In the genomic region with DNA sequence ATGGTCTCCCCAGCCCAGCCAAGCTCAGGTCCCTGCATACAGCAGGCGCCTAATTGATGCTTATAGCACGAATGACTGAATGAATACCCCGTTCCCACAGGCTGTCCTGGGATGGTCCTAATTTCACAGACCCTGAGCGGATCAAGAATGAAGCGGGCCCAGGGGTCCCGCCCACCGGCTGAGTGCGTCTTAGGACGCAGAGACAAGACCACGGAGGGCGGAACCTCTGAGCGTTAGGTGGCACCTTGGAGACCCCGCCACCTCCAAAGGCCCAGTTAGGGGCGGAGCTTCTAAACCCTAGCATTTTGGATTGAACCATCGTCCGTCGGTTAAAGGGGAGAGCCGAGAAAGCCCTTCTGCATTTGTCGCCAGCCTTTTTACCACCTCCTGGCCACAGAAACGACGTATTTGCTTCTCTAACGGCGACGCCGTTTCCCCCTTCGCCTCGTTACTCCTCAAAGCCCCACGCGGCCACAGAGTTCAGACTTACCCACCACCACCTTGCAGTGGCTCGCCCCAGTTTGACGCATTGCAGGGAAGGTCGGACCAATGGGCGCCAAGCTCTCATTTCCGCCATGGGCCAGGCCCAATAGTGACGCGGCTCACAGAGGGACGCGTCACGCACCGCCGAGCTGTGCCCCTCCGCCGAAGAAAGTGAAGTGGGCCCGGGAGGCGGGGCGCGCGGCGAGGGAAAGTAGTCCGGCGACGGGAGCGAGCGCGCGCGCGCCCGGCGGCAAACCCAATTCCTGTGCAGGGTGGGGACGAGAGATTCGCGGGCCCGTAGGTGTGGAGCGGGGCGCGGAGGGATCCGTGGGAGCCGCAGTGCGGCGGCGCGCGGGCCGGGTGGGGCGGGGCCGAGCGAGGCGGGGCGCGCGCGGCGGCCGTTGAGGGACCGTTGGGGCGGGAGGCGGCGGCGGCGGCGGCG, we compare ENCODE assay signal across 1 cellular context.
A peak's percentile ranks its signal among the peaks of the same experiment; 100 is the strongest.
TF ChIP-seq lines count a peak whose summit lies in the region.

No MANE protein-coding gene starts in this region.

TF ChIP-seq in K562, 482 proteins besides CTCF, POLR2A, EP300 and RAD21 (continued from another document and continues in another):
- TF ChIP-seq, protein P1, sequence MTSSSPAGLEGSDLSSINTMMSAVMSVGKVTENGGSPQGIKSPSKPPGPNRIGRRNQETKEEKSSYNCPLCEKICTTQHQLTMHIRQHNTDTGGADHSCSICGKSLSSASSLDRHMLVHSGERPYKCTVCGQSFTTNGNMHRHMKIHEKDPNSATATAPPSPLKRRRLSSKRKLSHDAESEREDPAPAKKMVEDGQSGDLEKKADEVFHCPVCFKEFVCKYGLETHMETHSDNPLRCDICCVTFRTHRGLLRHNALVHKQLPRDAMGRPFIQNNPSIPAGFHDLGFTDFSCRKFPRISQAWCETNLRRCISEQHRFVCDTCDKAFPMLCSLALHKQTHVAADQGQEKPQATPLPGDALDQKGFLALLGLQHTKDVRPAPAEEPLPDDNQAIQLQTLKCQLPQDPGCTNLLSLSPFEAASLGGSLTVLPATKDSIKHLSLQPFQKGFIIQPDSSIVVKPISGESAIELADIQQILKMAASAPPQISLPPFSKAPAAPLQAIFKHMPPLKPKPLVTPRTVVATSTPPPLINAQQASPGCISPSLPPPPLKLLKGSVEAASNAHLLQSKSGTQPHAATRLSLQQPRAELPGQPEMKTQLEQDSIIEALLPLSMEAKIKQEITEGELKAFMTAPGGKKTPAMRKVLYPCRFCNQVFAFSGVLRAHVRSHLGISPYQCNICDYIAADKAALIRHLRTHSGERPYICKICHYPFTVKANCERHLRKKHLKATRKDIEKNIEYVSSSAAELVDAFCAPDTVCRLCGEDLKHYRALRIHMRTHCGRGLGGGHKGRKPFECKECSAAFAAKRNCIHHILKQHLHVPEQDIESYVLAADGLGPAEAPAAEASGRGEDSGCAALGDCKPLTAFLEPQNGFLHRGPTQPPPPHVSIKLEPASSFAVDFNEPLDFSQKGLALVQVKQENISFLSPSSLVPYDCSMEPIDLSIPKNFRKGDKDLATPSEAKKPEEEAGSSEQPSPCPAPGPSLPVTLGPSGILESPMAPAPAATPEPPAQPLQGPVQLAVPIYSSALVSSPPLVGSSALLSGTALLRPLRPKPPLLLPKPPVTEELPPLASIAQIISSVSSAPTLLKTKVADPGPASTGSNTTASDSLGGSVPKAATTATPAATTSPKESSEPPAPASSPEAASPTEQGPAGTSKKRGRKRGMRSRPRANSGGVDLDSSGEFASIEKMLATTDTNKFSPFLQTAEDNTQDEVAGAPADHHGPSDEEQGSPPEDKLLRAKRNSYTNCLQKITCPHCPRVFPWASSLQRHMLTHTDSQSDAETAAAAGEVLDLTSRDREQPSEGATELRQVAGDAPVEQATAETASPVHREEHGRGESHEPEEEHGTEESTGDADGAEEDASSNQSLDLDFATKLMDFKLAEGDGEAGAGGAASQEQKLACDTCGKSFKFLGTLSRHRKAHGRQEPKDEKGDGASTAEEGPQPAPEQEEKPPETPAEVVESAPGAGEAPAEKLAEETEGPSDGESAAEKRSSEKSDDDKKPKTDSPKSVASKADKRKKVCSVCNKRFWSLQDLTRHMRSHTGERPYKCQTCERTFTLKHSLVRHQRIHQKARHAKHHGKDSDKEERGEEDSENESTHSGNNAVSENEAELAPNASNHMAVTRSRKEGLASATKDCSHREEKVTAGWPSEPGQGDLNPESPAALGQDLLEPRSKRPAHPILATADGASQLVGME (CRISPR knock-in tag; IDR thresholded peaks at IDR 0.05), result no peak
- TF ChIP-seq DMBX1 (CRISPR knock-in tag; IDR thresholded peaks at IDR 0.05; ENCODE audit: borderline replicate concordance) (peak; percentile 97), ZNF133 (CRISPR knock-in tag; IDR thresholded peaks at IDR 0.05) (no peak), POLR2AphosphoS5 (IDR thresholded peaks at IDR 0.05; ENCODE audit: control insufficient read depth, insufficient read depth, low read depth, low read length) (no peak; the same call in 1 of the 2 replicates), THRAP3 (IDR thresholded peaks at IDR 0.05; ENCODE audit: borderline replicate concordance) (no peak), ZNF212 (CRISPR knock-in tag; IDR thresholded peaks at IDR 0.05) (no peak), SMARCE1 (IDR thresholded peaks at IDR 0.05) (0 out of 2 replicates have a peak, but pooled peaks have one; percentile 22), ERF (CRISPR knock-in tag; IDR thresholded peaks at IDR 0.05) (peak; percentile 90), ZNF707 (CRISPR knock-in tag; conservative IDR thresholded peaks at IDR 0.05) (peak; percentile 72; the same call in 1 of the 2 replicates), CBX5 (IDR thresholded peaks at IDR 0.05; ENCODE audit: borderline replicate concordance, low read depth) (no peak), ZNF277 (CRISPR knock-in tag; IDR thresholded peaks at IDR 0.05; ENCODE audit: borderline replicate concordance) (no peak), ZNF75A (CRISPR knock-in tag; IDR thresholded peaks at IDR 0.05) (no peak), GABPA (tag; conservative IDR thresholded peaks at IDR 0.05; ENCODE audit: low read depth) (peak; percentile 71), NFIC (IDR thresholded peaks at IDR 0.05) (peak; percentile 79), TAF15 (IDR thresholded peaks at IDR 0.05; ENCODE audit: low read depth, low read length) (no peak), HMGN3 (IDR thresholded peaks at IDR 0.05; ENCODE audit: borderline replicate concordance, extremely low read depth, insufficient read length, low read depth, low read length) (peak; percentile 90), RFX1 (IDR thresholded peaks at IDR 0.05) (no peak; the same call in 1 of the 2 replicates), CCNT2 (IDR thresholded peaks at IDR 0.05; ENCODE audit: borderline replicate concordance, extremely low read depth, insufficient read length, low read depth, low read length) (peak; percentile 84), ZNF140 (CRISPR knock-in tag; IDR thresholded peaks at IDR 0.05) (peak; percentile 70; the same call in 1 of the 2 replicates), TFAM (CRISPR knock-in tag; conservative IDR thresholded peaks at IDR 0.05) (no peak), CTBP1 (IDR thresholded peaks at IDR 0.05; ENCODE audit: borderline replicate concordance) (peak; percentile 98), SP2 (IDR thresholded peaks at IDR 0.05; ENCODE audit: extremely low read depth, low read depth, low read length, poor library complexity, severe bottlenecking) (no peak), MTA1 (IDR thresholded peaks at IDR 0.05; ENCODE audit: borderline replicate concordance) (no peak; the same call in 1 of the 2 replicates), ZFP36 (IDR thresholded peaks at IDR 0.05; ENCODE audit: low read depth, low read length, partially characterized antibody) (peak; percentile 77), E2F4 (CRISPR knock-in tag; IDR thresholded peaks at IDR 0.05; ENCODE audit: low read depth) (peak; percentile 66; the same call in 1 of the 2 replicates), MEF2D (tag; conservative IDR thresholded peaks at IDR 0.05; ENCODE audit: low read depth) (peak; percentile 71), WHSC1 (IDR thresholded peaks at IDR 0.05; ENCODE audit: low read length) (no peak), HIVEP1 (CRISPR knock-in tag; IDR thresholded peaks at IDR 0.05) (no peak), RBM34 (IDR thresholded peaks at IDR 0.05; ENCODE audit: borderline replicate concordance, insufficient read depth, low read length) (no peak), CBFA2T3 (IDR thresholded peaks at IDR 0.05) (no peak), TAF9B (IDR thresholded peaks at IDR 0.05; ENCODE audit: partially characterized antibody) (peak; percentile 83), EWSR1 (IDR thresholded peaks at IDR 0.05; ENCODE audit: borderline replicate concordance, low read depth, partially characterized antibody) (no peak), LARP7 (IDR thresholded peaks at IDR 0.05) (no peak)
- TF ChIP-seq, protein P2, sequence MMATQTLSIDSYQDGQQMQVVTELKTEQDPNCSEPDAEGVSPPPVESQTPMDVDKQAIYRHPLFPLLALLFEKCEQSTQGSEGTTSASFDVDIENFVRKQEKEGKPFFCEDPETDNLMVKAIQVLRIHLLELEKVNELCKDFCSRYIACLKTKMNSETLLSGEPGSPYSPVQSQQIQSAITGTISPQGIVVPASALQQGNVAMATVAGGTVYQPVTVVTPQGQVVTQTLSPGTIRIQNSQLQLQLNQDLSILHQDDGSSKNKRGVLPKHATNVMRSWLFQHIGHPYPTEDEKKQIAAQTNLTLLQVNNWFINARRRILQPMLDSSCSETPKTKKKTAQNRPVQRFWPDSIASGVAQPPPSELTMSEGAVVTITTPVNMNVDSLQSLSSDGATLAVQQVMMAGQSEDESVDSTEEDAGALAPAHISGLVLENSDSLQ (IDR thresholded peaks at IDR 0.05), result peak; percentile 43; the same call in 1 of the 2 replicates
- TF ChIP-seq, protein P3, sequence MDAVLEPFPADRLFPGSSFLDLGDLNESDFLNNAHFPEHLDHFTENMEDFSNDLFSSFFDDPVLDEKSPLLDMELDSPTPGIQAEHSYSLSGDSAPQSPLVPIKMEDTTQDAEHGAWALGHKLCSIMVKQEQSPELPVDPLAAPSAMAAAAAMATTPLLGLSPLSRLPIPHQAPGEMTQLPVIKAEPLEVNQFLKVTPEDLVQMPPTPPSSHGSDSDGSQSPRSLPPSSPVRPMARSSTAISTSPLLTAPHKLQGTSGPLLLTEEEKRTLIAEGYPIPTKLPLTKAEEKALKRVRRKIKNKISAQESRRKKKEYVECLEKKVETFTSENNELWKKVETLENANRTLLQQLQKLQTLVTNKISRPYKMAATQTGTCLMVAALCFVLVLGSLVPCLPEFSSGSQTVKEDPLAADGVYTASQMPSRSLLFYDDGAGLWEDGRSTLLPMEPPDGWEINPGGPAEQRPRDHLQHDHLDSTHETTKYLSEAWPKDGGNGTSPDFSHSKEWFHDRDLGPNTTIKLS (IDR thresholded peaks at IDR 0.05; ENCODE audit: borderline replicate concordance, low read depth), result no peak; the same call in none of the 2 replicates
- TF ChIP-seq, protein P4, sequence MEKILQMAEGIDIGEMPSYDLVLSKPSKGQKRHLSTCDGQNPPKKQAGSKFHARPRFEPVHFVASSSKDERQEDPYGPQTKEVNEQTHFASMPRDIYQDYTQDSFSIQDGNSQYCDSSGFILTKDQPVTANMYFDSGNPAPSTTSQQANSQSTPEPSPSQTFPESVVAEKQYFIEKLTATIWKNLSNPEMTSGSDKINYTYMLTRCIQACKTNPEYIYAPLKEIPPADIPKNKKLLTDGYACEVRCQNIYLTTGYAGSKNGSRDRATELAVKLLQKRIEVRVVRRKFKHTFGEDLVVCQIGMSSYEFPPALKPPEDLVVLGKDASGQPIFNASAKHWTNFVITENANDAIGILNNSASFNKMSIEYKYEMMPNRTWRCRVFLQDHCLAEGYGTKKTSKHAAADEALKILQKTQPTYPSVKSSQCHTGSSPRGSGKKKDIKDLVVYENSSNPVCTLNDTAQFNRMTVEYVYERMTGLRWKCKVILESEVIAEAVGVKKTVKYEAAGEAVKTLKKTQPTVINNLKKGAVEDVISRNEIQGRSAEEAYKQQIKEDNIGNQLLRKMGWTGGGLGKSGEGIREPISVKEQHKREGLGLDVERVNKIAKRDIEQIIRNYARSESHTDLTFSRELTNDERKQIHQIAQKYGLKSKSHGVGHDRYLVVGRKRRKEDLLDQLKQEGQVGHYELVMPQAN (IDR thresholded peaks at IDR 0.05; ENCODE audit: borderline replicate concordance), result peak; percentile 50; the same call in 1 of the 2 replicates
- TF ChIP-seq, protein P5, sequence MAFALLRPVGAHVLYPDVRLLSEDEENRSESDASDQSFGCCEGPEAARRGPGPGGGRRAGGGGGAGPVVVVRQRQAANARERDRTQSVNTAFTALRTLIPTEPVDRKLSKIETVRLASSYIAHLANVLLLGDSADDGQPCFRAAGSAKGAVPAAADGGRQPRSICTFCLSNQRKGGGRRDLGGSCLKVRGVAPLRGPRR (CRISPR knock-in tag; IDR thresholded peaks at IDR 0.05), result peak; percentile 81; the same call in 1 of the 2 replicates
- TF ChIP-seq, protein P6, sequence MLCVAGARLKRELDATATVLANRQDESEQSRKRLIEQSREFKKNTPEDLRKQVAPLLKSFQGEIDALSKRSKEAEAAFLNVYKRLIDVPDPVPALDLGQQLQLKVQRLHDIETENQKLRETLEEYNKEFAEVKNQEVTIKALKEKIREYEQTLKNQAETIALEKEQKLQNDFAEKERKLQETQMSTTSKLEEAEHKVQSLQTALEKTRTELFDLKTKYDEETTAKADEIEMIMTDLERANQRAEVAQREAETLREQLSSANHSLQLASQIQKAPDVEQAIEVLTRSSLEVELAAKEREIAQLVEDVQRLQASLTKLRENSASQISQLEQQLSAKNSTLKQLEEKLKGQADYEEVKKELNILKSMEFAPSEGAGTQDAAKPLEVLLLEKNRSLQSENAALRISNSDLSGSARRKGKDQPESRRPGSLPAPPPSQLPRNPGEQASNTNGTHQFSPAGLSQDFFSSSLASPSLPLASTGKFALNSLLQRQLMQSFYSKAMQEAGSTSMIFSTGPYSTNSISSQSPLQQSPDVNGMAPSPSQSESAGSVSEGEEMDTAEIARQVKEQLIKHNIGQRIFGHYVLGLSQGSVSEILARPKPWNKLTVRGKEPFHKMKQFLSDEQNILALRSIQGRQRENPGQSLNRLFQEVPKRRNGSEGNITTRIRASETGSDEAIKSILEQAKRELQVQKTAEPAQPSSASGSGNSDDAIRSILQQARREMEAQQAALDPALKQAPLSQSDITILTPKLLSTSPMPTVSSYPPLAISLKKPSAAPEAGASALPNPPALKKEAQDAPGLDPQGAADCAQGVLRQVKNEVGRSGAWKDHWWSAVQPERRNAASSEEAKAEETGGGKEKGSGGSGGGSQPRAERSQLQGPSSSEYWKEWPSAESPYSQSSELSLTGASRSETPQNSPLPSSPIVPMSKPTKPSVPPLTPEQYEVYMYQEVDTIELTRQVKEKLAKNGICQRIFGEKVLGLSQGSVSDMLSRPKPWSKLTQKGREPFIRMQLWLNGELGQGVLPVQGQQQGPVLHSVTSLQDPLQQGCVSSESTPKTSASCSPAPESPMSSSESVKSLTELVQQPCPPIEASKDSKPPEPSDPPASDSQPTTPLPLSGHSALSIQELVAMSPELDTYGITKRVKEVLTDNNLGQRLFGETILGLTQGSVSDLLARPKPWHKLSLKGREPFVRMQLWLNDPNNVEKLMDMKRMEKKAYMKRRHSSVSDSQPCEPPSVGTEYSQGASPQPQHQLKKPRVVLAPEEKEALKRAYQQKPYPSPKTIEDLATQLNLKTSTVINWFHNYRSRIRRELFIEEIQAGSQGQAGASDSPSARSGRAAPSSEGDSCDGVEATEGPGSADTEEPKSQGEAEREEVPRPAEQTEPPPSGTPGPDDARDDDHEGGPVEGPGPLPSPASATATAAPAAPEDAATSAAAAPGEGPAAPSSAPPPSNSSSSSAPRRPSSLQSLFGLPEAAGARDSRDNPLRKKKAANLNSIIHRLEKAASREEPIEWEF (CRISPR knock-in tag; IDR thresholded peaks at IDR 0.05), result peak; percentile 76; the same call in 1 of the 2 replicates
